In the genomic region with DNA sequence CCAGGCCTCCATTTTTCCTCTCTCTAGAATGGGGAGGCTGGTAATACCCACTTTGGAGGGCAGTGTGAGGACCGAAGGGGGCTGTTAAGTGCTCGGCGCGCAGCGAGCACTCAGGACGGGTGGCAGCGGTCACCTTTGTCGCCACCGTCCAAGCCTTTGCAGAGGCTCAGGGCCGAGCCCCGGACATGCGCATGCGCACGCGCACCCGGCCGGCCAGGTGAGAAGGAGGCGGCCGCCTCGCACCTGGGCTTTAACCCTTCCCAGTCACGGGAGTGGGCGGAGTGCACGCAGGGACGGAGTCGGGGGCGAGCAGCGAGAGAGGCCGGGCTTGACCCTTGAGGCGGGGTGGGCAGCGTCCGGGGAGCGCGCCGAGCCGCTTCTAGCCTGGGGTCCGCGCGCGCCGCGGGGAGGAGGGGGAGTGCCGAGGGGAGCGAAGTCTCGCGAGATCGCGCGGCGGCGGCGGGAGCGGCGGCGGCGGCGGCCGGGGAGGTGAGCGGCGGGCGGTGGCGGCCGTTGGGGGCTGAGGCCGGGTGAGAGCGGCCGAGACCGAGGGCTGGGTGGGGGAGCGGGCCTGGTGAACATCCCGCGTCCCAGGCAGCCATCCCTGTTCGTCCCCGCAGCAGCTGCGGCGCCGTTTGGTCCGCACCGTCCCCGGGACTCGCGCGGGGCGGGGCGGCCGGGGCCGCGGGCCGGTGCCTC, we compare ENCODE assay signal across 1 cellular context.
TF ChIP-seq lines count a peak whose summit lies in the region.

A gene with protein sequence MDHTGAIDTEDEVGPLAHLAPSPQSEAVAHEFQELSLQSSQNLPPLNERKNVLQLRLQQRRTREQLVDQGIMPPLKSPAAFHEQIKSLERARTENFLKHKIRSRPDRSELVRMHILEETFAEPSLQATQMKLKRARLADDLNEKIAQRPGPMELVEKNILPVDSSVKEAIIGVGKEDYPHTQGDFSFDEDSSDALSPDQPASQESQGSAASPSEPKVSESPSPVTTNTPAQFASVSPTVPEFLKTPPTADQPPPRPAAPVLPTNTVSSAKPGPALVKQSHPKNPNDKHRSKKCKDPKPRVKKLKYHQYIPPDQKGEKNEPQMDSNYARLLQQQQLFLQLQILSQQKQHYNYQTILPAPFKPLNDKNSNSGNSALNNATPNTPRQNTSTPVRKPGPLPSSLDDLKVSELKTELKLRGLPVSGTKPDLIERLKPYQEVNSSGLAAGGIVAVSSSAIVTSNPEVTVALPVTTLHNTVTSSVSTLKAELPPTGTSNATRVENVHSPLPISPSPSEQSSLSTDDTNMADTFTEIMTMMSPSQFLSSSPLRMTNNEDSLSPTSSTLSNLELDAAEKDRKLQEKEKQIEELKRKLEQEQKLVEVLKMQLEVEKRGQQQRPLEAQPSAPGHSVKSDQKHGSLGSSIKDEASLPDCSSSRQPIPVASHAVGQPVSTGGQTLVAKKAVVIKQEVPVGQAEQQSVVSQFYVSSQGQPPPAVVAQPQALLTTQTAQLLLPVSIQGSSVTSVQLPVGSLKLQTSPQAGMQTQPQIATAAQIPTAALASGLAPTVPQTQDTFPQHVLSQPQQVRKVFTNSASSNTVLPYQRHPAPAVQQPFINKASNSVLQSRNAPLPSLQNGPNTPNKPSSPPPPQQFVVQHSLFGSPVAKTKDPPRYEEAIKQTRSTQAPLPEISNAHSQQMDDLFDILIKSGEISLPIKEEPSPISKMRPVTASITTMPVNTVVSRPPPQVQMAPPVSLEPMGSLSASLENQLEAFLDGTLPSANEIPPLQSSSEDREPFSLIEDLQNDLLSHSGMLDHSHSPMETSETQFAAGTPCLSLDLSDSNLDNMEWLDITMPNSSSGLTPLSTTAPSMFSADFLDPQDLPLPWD (plus strand): TSS at position 443 of the 699 bp plus-strand sequence. CDS start 69,288 bp downstream, outside the sequence.

TF ChIP-seq in HepG2, 621 proteins besides CTCF, POLR2A, EP300 and RAD21 (continued from another document and continues in another):
- TF ChIP-seq, protein P1, sequence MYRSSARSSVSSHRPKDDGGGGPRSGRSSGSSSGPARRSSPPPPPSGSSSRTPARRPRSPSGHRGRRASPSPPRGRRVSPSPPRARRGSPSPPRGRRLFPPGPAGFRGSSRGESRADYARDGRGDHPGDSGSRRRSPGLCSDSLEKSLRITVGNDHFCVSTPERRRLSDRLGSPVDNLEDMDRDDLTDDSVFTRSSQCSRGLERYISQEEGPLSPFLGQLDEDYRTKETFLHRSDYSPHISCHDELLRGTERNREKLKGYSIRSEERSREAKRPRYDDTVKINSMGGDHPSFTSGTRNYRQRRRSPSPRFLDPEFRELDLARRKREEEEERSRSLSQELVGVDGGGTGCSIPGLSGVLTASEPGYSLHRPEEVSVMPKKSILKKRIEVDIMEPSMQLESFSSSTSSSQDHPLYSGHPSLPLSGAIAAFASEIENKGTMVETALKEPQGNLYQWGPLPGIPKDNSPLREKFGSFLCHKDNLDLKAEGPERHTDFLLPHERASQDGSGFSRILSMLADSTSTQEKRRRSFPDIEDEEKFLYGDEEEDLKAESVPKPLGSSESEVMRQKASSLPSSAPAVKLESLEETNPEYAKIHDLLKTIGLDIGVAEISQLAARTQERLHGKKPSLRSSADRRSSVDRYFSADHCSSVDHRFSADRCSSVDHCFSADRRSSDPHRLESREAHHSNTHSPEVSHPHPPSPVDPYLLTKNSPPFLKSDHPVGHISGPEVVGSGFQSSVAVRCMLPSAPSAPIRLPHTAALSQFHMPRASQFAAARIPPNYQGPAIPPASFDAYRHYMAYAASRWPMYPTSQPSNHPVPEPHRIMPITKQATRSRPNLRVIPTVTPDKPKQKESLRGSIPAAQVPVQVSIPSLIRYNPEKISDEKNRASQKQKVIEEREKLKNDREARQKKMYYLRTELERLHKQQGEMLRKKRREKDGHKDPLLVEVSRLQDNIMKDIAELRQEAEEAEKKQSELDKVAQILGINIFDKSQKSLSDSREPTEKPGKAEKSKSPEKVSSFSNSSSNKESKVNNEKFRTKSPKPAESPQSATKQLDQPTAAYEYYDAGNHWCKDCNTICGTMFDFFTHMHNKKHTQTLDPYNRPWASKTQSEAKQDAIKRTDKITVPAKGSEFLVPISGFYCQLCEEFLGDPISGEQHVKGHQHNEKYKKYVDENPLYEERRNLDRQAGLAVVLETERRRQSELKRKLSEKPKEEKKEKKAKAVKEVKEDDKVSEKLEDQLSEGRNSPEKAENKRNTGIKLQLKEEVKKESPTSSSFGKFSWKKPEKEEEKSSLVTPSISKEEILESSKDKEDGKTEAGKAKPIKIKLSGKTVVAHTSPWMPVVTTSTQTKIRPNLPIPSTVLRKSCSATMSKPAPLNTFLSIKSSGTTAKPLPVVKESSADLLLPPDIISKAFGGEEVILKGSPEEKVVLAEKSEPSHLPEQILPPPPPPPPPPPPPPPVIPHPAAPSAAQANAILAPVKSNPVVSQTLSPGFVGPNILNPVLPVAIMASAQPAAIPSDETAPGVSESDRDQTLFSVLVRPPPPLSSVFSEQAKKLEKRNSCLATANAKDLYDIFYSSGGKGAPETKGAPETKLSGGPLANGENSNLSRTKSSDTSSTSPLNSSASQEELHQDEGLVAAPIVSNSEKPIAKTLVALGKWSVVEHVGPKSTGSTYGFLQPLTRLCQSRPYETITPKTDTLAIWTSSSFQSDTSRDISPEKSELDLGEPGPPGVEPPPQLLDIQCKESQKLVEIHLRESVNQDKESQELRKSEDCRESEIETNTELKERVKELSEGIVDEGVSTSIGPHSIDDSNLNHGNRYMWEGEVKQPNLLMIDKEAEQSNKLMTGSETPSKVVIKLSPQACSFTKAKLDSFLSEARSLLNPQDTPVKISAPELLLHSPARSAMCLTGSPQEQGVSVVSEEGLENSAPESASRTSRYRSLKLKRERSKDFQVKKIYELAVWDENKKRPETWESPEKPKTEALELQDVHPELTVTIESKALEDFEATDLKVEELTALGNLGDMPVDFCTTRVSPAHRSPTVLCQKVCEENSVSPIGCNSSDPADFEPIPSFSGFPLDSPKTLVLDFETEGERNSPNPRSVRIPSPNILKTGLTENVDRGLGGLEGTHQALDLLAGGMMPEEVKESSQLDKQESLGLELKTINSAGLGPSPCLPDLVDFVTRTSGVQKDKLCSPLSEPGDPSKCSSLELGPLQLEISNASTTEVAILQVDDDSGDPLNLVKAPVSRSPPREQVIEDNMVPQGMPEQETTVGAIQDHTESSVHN (CRISPR knock-in tag; IDR thresholded peaks at IDR 0.05) = peak; percentile 36; the same call in 1 of the 2 replicates
- TF ChIP-seq PAX8 (CRISPR knock-in tag; IDR thresholded peaks at IDR 0.05; ENCODE audit: borderline replicate concordance) (peak; percentile 99; the same call in 1 of the 2 replicates), GATAD1 (CRISPR knock-in tag; IDR thresholded peaks at IDR 0.05) (peak; percentile 73; the same call in 1 of the 2 replicates), ZFP36 (IDR thresholded peaks at IDR 0.05; ENCODE audit: borderline replicate concordance, low read depth, low read length, partially characterized antibody) (no peak), ZBTB3 (CRISPR knock-in tag; IDR thresholded peaks at IDR 0.05; ENCODE audit: borderline replicate concordance, low read depth) (peak; percentile 87; the same call in 1 of the 2 replicates), NFKBIZ (CRISPR knock-in tag; IDR thresholded peaks at IDR 0.05) (no peak), PHF20 (CRISPR knock-in tag; IDR thresholded peaks at IDR 0.05) (peak; percentile 44; the same call in 1 of the 2 replicates), ZNF703 (CRISPR knock-in tag; IDR thresholded peaks at IDR 0.05; ENCODE audit: borderline replicate concordance) (no peak), ZNF225 (CRISPR knock-in tag; IDR thresholded peaks at IDR 0.05) (0 out of 2 replicates have a peak, but pooled peaks have one; percentile 79), FOXP1 (IDR thresholded peaks at IDR 0.05) (no peak), FOXP1 (CRISPR knock-in tag; IDR thresholded peaks at IDR 0.05) (no peak), DMAP1 (CRISPR knock-in tag; IDR thresholded peaks at IDR 0.05) (peak; percentile 88), GABPB1 (CRISPR knock-in tag; IDR thresholded peaks at IDR 0.05) (peak; percentile 74)
- TF ChIP-seq, protein P2, sequence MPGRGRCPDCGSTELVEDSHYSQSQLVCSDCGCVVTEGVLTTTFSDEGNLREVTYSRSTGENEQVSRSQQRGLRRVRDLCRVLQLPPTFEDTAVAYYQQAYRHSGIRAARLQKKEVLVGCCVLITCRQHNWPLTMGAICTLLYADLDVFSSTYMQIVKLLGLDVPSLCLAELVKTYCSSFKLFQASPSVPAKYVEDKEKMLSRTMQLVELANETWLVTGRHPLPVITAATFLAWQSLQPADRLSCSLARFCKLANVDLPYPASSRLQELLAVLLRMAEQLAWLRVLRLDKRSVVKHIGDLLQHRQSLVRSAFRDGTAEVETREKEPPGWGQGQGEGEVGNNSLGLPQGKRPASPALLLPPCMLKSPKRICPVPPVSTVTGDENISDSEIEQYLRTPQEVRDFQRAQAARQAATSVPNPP (CRISPR knock-in tag; IDR thresholded peaks at IDR 0.05) = no peak; the same call in 1 of the 2 replicates
- TF ChIP-seq, protein P3, sequence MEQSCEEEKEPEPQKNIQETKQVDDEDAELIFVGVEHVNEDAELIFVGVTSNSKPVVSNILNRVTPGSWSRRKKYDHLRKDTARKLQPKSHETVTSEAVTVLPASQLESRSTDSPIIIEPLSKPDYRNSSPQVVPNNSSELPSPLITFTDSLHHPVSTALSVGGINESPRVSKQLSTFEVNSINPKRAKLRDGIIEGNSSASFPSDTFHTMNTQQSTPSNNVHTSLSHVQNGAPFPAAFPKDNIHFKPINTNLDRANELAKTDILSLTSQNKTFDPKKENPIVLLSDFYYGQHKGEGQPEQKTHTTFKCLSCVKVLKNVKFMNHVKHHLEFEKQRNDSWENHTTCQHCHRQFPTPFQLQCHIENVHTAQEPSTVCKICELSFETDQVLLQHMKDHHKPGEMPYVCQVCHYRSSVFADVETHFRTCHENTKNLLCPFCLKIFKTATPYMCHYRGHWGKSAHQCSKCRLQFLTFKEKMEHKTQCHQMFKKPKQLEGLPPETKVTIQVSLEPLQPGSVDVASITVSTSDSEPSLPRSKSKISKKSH (CRISPR knock-in tag; IDR thresholded peaks at IDR 0.05; ENCODE audit: borderline replicate concordance) = no peak
- TF ChIP-seq, protein P4, sequence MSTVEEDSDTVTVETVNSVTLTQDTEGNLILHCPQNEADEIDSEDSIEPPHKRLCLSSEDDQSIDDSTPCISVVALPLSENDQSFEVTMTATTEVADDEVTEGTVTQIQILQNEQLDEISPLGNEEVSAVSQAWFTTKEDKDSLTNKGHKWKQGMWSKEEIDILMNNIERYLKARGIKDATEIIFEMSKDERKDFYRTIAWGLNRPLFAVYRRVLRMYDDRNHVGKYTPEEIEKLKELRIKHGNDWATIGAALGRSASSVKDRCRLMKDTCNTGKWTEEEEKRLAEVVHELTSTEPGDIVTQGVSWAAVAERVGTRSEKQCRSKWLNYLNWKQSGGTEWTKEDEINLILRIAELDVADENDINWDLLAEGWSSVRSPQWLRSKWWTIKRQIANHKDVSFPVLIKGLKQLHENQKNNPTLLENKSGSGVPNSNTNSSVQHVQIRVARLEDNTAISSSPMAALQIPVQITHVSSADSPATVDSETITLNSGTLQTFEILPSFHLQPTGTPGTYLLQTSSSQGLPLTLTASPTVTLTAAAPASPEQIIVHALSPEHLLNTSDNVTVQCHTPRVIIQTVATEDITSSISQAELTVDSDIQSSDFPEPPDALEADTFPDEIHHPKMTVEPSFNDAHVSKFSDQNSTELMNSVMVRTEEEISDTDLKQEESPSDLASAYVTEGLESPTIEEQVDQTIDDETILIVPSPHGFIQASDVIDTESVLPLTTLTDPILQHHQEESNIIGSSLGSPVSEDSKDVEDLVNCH (CRISPR knock-in tag; IDR thresholded peaks at IDR 0.05) = peak; percentile 81; the same call in 1 of the 2 replicates
- TF ChIP-seq, protein P5, sequence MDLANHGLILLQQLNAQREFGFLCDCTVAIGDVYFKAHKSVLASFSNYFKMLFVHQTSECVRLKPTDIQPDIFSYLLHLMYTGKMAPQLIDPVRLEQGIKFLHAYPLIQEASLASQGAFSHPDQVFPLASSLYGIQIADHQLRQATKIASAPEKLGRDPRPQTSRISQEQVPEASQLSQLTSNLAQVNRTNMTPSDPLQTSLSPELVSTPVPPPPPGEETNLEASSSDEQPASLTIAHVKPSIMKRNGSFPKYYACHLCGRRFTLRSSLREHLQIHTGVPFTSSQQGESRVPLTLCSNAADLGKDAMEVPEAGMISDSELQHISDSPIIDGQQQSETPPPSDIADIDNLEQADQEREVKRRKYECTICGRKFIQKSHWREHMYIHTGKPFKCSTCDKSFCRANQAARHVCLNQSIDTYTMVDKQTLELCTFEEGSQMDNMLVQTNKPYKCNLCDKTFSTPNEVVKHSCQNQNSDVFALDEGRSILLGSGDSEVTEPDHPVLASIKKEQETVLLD (CRISPR knock-in tag; IDR thresholded peaks at IDR 0.05; ENCODE audit: low read depth) = peak; percentile 95
- TF ChIP-seq, protein P6, sequence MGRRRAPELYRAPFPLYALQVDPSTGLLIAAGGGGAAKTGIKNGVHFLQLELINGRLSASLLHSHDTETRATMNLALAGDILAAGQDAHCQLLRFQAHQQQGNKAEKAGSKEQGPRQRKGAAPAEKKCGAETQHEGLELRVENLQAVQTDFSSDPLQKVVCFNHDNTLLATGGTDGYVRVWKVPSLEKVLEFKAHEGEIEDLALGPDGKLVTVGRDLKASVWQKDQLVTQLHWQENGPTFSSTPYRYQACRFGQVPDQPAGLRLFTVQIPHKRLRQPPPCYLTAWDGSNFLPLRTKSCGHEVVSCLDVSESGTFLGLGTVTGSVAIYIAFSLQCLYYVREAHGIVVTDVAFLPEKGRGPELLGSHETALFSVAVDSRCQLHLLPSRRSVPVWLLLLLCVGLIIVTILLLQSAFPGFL (CRISPR knock-in tag; IDR thresholded peaks at IDR 0.05) = no peak; the same call in 1 of the 2 replicates
- TF ChIP-seq, protein P7, sequence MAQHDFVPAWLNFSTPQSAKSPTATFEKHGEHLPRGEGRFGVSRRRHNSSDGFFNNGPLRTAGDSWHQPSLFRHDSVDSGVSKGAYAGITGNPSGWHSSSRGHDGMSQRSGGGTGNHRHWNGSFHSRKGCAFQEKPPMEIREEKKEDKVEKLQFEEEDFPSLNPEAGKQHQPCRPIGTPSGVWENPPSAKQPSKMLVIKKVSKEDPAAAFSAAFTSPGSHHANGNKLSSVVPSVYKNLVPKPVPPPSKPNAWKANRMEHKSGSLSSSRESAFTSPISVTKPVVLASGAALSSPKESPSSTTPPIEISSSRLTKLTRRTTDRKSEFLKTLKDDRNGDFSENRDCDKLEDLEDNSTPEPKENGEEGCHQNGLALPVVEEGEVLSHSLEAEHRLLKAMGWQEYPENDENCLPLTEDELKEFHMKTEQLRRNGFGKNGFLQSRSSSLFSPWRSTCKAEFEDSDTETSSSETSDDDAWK (CRISPR knock-in tag; IDR thresholded peaks at IDR 0.05) = no peak
- TF ChIP-seq, protein P8, sequence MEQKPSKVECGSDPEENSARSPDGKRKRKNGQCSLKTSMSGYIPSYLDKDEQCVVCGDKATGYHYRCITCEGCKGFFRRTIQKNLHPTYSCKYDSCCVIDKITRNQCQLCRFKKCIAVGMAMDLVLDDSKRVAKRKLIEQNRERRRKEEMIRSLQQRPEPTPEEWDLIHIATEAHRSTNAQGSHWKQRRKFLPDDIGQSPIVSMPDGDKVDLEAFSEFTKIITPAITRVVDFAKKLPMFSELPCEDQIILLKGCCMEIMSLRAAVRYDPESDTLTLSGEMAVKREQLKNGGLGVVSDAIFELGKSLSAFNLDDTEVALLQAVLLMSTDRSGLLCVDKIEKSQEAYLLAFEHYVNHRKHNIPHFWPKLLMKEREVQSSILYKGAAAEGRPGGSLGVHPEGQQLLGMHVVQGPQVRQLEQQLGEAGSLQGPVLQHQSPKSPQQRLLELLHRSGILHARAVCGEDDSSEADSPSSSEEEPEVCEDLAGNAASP (CRISPR knock-in tag; IDR thresholded peaks at IDR 0.05; ENCODE audit: borderline replicate concordance) = peak; percentile 78
